Comparison of ENCODE assay signal across 16 cellular contexts in the genomic region with DNA sequence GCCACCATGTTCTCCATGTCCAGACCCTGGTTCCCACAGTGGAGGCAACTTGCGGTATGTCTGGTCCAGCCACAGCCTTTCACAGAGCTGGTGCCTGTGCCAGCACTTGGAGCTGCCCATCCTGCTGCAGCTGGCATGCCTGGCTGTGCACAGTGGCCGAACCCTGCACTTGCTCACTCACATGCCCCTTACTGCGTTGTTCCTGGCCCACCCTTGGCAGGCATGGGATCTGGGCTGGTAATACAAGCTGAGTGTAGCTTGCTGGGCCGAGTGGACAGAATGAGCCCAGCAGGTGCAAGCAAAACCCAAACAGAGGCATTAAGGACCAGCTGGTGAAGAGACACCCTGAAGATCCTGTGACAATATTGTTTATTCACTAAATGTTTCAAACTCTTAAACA.
"Had no signal": no experiment of that assay in that cellular context is flagged by ENCODE, and none has a peak within 500 bp of the region (broad histone marks: within the 10 kb centered on the region; RNA-seq: fewer than 3 reads in every experiment).

No MANE protein-coding gene starts in this region.

- H3K4me3 ChIP-seq: ascending aorta, esophagus squamous epithelium, lung, right lobe of liver, tibial artery had no signal

- H3K27me3 ChIP-seq: ascending aorta, esophagus squamous epithelium, right lobe of liver, tibial artery had no signal

- H3K4me1 ChIP-seq: ascending aorta, esophagus squamous epithelium, right lobe of liver, tibial artery had no signal

- ATAC-seq: activated CD4-positive, alpha-beta T cell treated with anti-CD3 and anti-CD28 coated beads for 36 hours; activated naive CD8-positive, alpha-beta T cell treated with anti-CD3 and anti-CD28 coated beads, Interleukin-2, amount 50 U/mL, for 24 hours; left colon; right lobe of liver; stimulated activated effector memory CD8-positive, alpha-beta T cell treated with anti-CD3 and anti-CD28 coated beads, Interleukin-12 subunit alpha, Interleukin-12 subunit beta, amount 100 ng/mL, for 72 hours had no signal

- H3K36me3 ChIP-seq: ascending aorta, esophagus squamous epithelium, right lobe of liver, tibial artery, WERI-Rb-1 had no signal

- DNase-seq: activated CD4-positive, alpha-beta memory T cell treated with anti-CD3 and anti-CD28 coated beads, Interleukin-2, amount 10 ng/mL, durations not matched to agents 7 days and 5 days; activated CD4-positive, alpha-beta T cell treated with anti-CD3 and anti-CD28 coated beads for 36 hours; activated naive CD8-positive, alpha-beta T cell treated with anti-CD3 and anti-CD28 coated beads, Interleukin-2, amount 50 U/mL, for 24 hours; activated T-cell treated with anti-CD3 and anti-CD28 coated beads, Interleukin-2, amount 50 U/mL, for 48 hours; esophagus squamous epithelium; foreskin fibroblast; immature natural killer cell; left colon; naive B cell; right lobe of liver; T1000; tibial artery; WERI-Rb-1 had no signal

- H3K9me3 ChIP-seq: ascending aorta, esophagus squamous epithelium, right lobe of liver, tibial artery had no signal

- H3K27ac ChIP-seq: ascending aorta, esophagus squamous epithelium, right lobe of liver, tibial artery, WERI-Rb-1 had no signal
